28 cellular contexts compared by ENCODE assay signal in genomic region chr6:69122407-69122773, GRCh38.
"Had no signal": no experiment of that assay in that cellular context is flagged by ENCODE, and none has a peak within 500 bp of the region (broad histone marks: within the 10 kb centered on the region; RNA-seq: fewer than 3 reads in every experiment).

No MANE protein-coding gene starts in this region.

- H3K9me3 ChIP-seq: colonic mucosa, esophagus muscularis mucosa, esophagus squamous epithelium, gastrocnemius medialis, gastroesophageal sphincter, heart left ventricle, heart right ventricle had no signal

- H3K4me3 ChIP-seq: colonic mucosa, coronary artery, dorsolateral prefrontal cortex, esophagus muscularis mucosa, esophagus squamous epithelium, gastrocnemius medialis, gastroesophageal sphincter, heart left ventricle, heart right ventricle had no signal

- FAIRE-seq: colon, endometrium, endothelial cell of umbilical vein, frontal cortex had no signal

- H3K36me3 ChIP-seq: colonic mucosa, esophagus muscularis mucosa, esophagus squamous epithelium, gastrocnemius medialis, gastroesophageal sphincter, heart left ventricle, heart right ventricle had no signal

- H3K4me1 ChIP-seq: colonic mucosa, esophagus muscularis mucosa, esophagus squamous epithelium, foreskin keratinocyte, gastrocnemius medialis, gastroesophageal sphincter, heart left ventricle, heart right ventricle had no signal

- H3K27ac ChIP-seq: colonic mucosa, coronary artery, dorsolateral prefrontal cortex, epithelial cell of prostate, esophagus muscularis mucosa, esophagus squamous epithelium, foreskin keratinocyte, gastrocnemius medialis, gastroesophageal sphincter, heart left ventricle, heart right ventricle had no signal

- H3K27me3 ChIP-seq: colonic mucosa, dorsolateral prefrontal cortex, esophagus muscularis mucosa, esophagus squamous epithelium, foreskin keratinocyte, gastrocnemius medialis, gastroesophageal sphincter, heart left ventricle, heart right ventricle had no signal

- ATAC-seq: effector memory CD8-positive, alpha-beta T cell; esophagus mucosa; foreskin keratinocyte; gastrocnemius medialis; gastroesophageal sphincter; heart left ventricle; heart right ventricle had no signal

- DNase-seq: colonic mucosa; cortex of kidney; dermis blood vessel endothelial cell; dorsolateral prefrontal cortex; effector CD4-positive, alpha-beta T cell; effector CD8-positive, alpha-beta T cell; effector memory CD4-positive, alpha-beta T cell; effector memory CD8-positive, alpha-beta T cell; endodermal cell; erythroblast; esophagus squamous epithelium; foreskin fibroblast; foreskin keratinocyte; foreskin melanocyte; gastrocnemius medialis; glutamatergic neuron; head of caudate nucleus; heart right ventricle had no signal
